In the genomic region with DNA sequence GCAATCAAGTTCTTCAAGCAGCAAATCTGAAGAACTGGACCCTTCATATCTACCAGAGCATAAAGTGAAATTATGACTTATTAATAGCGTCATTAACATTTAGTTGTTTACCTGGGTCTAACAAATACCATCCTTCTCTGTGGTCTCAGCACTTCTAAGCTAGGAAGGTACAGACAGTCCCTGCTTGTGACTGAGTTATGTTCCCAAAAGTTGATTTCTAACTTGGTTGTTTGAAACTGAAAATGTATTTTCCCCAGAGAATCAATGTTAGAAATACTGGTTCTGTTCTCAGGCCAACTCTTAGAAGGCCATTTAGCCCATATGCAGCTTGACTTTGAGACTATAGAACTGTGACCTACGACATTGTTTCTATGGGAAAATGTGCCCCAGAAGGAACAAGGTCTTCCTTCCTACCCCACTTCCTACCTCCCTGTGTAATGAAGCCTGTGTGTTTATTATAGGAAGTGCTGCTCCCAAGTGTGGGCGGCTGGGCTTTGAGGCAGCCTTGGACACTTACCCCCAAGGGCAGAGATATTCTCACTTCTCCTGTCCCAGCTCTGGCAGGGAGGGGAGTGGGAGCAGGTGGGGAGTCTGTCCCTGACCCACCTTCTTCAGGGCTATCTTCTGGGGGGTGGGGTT, we compare ENCODE assay signal across 9 cellular contexts. TPM values are rescaled to one million over a fixed set of nuclear protein-coding genes. Genes with fewer than 3 reads are reported as not detected.
A peak's percentile ranks its signal among the peaks of the same experiment; 100 is the strongest.
DNase-seq lines count a peak whose midpoint lies in the region; ATAC-seq, FAIRE-seq and TF ChIP-seq lines count a peak whose summit lies in the region.
"Had no signal": no experiment of that assay in that cellular context is flagged by ENCODE, and none has a peak within 500 bp of the region (broad histone marks: within the 10 kb centered on the region; RNA-seq: fewer than 3 reads in every experiment).

No MANE protein-coding gene starts in this region.

- H3K9me3 ChIP-seq in K562 (replicated peaks; ENCODE audit: control insufficient read depth, insufficient read depth, low read depth, low read length): no peaks in the 10 kb centered on the region

- no TSS peak for BruUV-seq in K562 (replicated peaks; lab: Mats Ljungman, UMichigan)

- no peak overlapping the region for H3K4me3 ChIP-seq in K562
- no peak overlapping the region for H3K4me3 ChIP-seq in H7 (ENCODE audit: insufficient read depth, low read depth, low read length)

- H2AFZ ChIP-seq in K562 (ENCODE audit: low read depth, low read length): peak overlapping the region; percentile 93

- peak overlapping the region; percentile 56 for H3K27ac ChIP-seq in K562 (ENCODE audit: extremely low read depth, low read depth, low read length)

- TF ChIP-seq EP300 in K562 (IDR thresholded peaks at IDR 0.05; ENCODE audit: low read length): no peak

- H3K9ac ChIP-seq in K562 (ENCODE audit: insufficient read depth in 1 of 2, low read depth in 2 of 2, low read length in 2 of 2): peak overlapping the region; percentile 16 to 79; a peak in 3 of 4 replicates

- 42% methylated on average over 2 of the region's 3 CpGs for WGBS in K562 (ENCODE audit: insufficient coverage, low coverage, missing lambda C conversion rate)

- peaks cover 2% of the 10 kb centered on the region for H3K9me1 ChIP-seq in K562 (ENCODE audit: control insufficient read depth, insufficient read depth, low read length)

- H4K20me1 ChIP-seq in K562 (replicated peaks; ENCODE audit: control insufficient read depth, insufficient read depth, low read length): no peaks in the 10 kb centered on the region

- peak overlapping the region; percentile 26 for H3K4me2 ChIP-seq in K562 (ENCODE audit: insufficient read depth, low read length)

- peaks cover 10 to 50% of the 10 kb centered on the region in 2 experiments; a peak in 4 of 5 replicates for H3K4me1 ChIP-seq in K562 (replicated peaks in 1 of 2; ENCODE audit: control insufficient read depth in 2 of 2, insufficient read depth in 2 of 2, low read length in 2 of 2)

- H3K27me3 ChIP-seq in K562 (ENCODE audit: control insufficient read depth in 2 of 2, insufficient read depth in 2 of 2, low read length in 2 of 2): no peaks in the 10 kb centered on the region
- no peaks in the 10 kb centered on the region for H3K27me3 ChIP-seq in H7 (ENCODE audit: control insufficient read depth, insufficient read depth, low read length)

- POLR2A ChIA-PET in K562 (lab: Yijun Ruan, JAX): interaction anchor here (2.8 kb wide), 1 partner anchor 11 kb away, joined by 9 read pairs; a partner anchor contains a TSS

- in situ Hi-C loops in K562 (cut with MboI): no loop called here

- DNase-seq in DMS79 (lab: John Stamatoyannopoulos, UW): peak; percentile 41
- DNase-seq in K562 (ENCODE audit: extremely low read depth in 1 of 4, low spot score in 3 of 4): peak in 1 of 4 experiments; percentile 39
- DNase-seq in NCI-H446 (lab: John Stamatoyannopoulos, UW): no peak
- DNase-seq in H7: no peak
- DNase-seq in NCI-H2081 treated with DMSO at 0.1 percent for 48 hours (lab: John Stamatoyannopoulos, UW): no peak
- no peak for DNase-seq in NCI-H2171 treated with DMSO at 0.1 percent for 48 hours (lab: John Stamatoyannopoulos, UW)
- DNase-seq: NCI-H510A treated with DMSO at 0.1 percent for 48 hours had no signal

- no peak for FAIRE-seq in K562 (lab: Jason Lieb, UNC)

- ATAC-seq in GM19372 (IDR thresholded peaks at IDR 0.05; ENCODE audit: low read depth, unreplicated experiment) (peak; percentile 27), HG03095 (IDR thresholded peaks at IDR 0.05; ENCODE audit: unreplicated experiment) (peak; percentile 27), K562 (peak; percentile 19; the same call in 2 of the 3 replicates)

- TF ChIP-seq POLR2A in K562 (conservative IDR thresholded peaks at IDR 0.05): no peak

- CTCF ChIA-PET in K562 (lab: Yijun Ruan, JAX; ENCODE audit: low intra/inter-chr PET ratio): no interaction called here

- TF ChIP-seq CTCF in K562 (IDR thresholded peaks at IDR 0.05 in 2 of 3, conservative IDR thresholded peaks at IDR 0.05 in 1 of 3; ENCODE audit: insufficient read depth in 2 of 3, low read depth in 1 of 3, low read length in 3 of 3): no peak

- no peaks in the 10 kb centered on the region for H3K36me3 ChIP-seq in K562 (ENCODE audit: control insufficient read depth, insufficient read depth, low read length)
- no peaks in the 10 kb centered on the region for H3K36me3 ChIP-seq in H7 (replicated peaks; ENCODE audit: control insufficient read depth, insufficient read depth, low read length)

- intact Hi-C loops in K562 (cut with micrococcal nuclease): no loop called here

- no peaks in the 10 kb centered on the region for H3K79me2 ChIP-seq in K562 (ENCODE audit: control insufficient read depth, insufficient read depth, low read length)

- no peak for TF ChIP-seq RAD21 in K562 (CRISPR knock-in tag; conservative IDR thresholded peaks at IDR 0.05 in 1 of 2, IDR thresholded peaks at IDR 0.05 in 1 of 2)

TF ChIP-seq in K562, 482 proteins besides CTCF, POLR2A, EP300 and RAD21:
- TF ChIP-seq RBBP5 (IDR thresholded peaks at IDR 0.05; ENCODE audit: borderline replicate concordance, insufficient read depth, low read length, poor library complexity, severe bottlenecking) (peak; percentile 8), SRF (CRISPR knock-in tag; IDR thresholded peaks at IDR 0.05) (peak in 1 of 2 experiments; percentile 71; a peak in 1 of 4 replicates), ZFX (CRISPR knock-in tag; IDR thresholded peaks at IDR 0.05) (peak; percentile 13; the same call in 1 of the 2 replicates), EGR1 (conservative IDR thresholded peaks at IDR 0.05) (peak; percentile 68), KDM4B (IDR thresholded peaks at IDR 0.05; ENCODE audit: borderline replicate concordance in 2 of 2, low read depth in 1 of 2) (no peak), ZNF232 (CRISPR knock-in tag; IDR thresholded peaks at IDR 0.05) (no peak), ZNF589 (CRISPR knock-in tag; IDR thresholded peaks at IDR 0.05; ENCODE audit: low read depth) (peak; percentile 14; the same call in 1 of the 2 replicates), SPI1 (IDR thresholded peaks at IDR 0.05; ENCODE audit: borderline replicate concordance, low read depth, low read length) (peak; percentile 66; the same call in 1 of the 2 replicates)
TF ChIP-seq in K562: peak in this region for 6.

RNA-seq across cellular contexts. Expression of a gene that starts 12.2 kb away (rescaled TPM):
- 37.7 and 101 TPM in 2 replicates for total RNA-seq in K562 (2011; cell fraction: chromatin; rRNA removed; ENCODE audit: low replicate concordance)
- total RNA-seq in K562 (2011; cell fraction: nucleolus; rRNA removed): 11.5 and 15.7 TPM in 2 replicates
- total RNA-seq in K562 (2011; cell fraction: nucleoplasm; rRNA removed): 27.8 and 41.8 TPM in 2 replicates
- total RNA-seq in K562 (2014; rRNA removed) (49.9 and 51.2 TPM in 2 replicates), K562 (2014; rRNA removed; fragmentation: Illumina TruSeq; extraction: Trizol) (97.1 and 110 TPM in 2 replicates), K562 (2015; rRNA removed; fragmentation: Illumina TruSeq; extraction: Trizol) (76.3 and 81.5 TPM in 2 replicates), K562 (2021) (92.0 and 94.4 TPM in 2 replicates)
- polyA plus RNA-seq in K562 (2011; rRNA removed) (71.5 and 84.7 TPM in 2 replicates), K562 (2014; fragmentation: Illumina TruSeq; extraction: Trizol) (70.4 and 74.0 TPM in 2 replicates), K562 (2014; fragmentation: Nextera tagmentation; extraction: Ambion mirVana) (10 to 100 TPM; 28.5 to 30.8 TPM), K562 (2014; rRNA removed) (36.2 and 39.4 TPM in 2 replicates)
- 14.9 and 33.5 TPM in 2 replicates for polyA plus RNA-seq in K562 (2011; cell fraction: cytosol; rRNA removed)
- 13.7 and 24.3 TPM in 2 replicates for polyA plus RNA-seq in K562 (2011; cell fraction: nucleus; rRNA removed)
- 46.7 and 46.9 TPM in 2 replicates for polyA plus RNA-seq in K562 (2012)
- polyA minus RNA-seq in K562 (2011; rRNA and poly(A)+ RNA removed): 154 and 186 TPM in 2 replicates
- polyA minus RNA-seq in K562 (2011; cell fraction: cytosol; rRNA and poly(A)+ RNA removed): 51.0 and 52.9 TPM in 2 replicates
- polyA minus RNA-seq in K562 (2011; cell fraction: nucleus; rRNA and poly(A)+ RNA removed): 12.5 and 25.4 TPM in 2 replicates
- total RNA-seq in H7 (2014; rRNA removed; shearing (Covaris generic)): 77.0 and 83.7 TPM in 2 replicates

RNA-seq across cellular contexts. Expression of a gene that starts 35.2 kb away (rescaled TPM):
- total RNA-seq in K562 (2011; cell fraction: chromatin; rRNA removed; ENCODE audit: low replicate concordance): 11.5 and 34.7 TPM in 2 replicates
- total RNA-seq in K562 (2011; cell fraction: nucleolus; rRNA removed): 7.7 and 8.7 TPM in 2 replicates
- 18.7 and 25.7 TPM in 2 replicates for total RNA-seq in K562 (2011; cell fraction: nucleoplasm; rRNA removed)
- total RNA-seq in K562 (2014; rRNA removed): 33.4 and 37.9 TPM in 2 replicates
- total RNA-seq in K562 (2014; rRNA removed; fragmentation: Illumina TruSeq; extraction: Trizol): 40.9 and 44.1 TPM in 2 replicates
- total RNA-seq in K562 (2015; rRNA removed; fragmentation: Illumina TruSeq; extraction: Trizol): 42.5 and 44.0 TPM in 2 replicates
- total RNA-seq in K562 (2021): 19.2 and 19.6 TPM in 2 replicates
- 6.1 and 8.4 TPM in 2 replicates for polyA plus RNA-seq in K562 (2011; rRNA removed)
- polyA plus RNA-seq in K562 (2011; cell fraction: cytosol; rRNA removed): 0.76 and 2.3 TPM in 2 replicates
- 2.4 and 3.5 TPM in 2 replicates for polyA plus RNA-seq in K562 (2011; cell fraction: nucleus; rRNA removed)
- 15.7 and 29.5 TPM in 2 replicates for polyA plus RNA-seq in K562 (2012)
- polyA plus RNA-seq in K562 (2014; fragmentation: Illumina TruSeq; extraction: Trizol): 37.8 and 48.3 TPM in 2 replicates
- polyA plus RNA-seq in K562 (2014; fragmentation: Nextera tagmentation; extraction: Ambion mirVana): 10 to 100 TPM; 26.0 to 38.7 TPM
- 28.8 and 37.2 TPM in 2 replicates for polyA plus RNA-seq in K562 (2014; rRNA removed)
- 20.8 and 22.3 TPM in 2 replicates for polyA minus RNA-seq in K562 (2011; rRNA and poly(A)+ RNA removed)
- 4.6 and 5.0 TPM in 2 replicates for polyA minus RNA-seq in K562 (2011; cell fraction: cytosol; rRNA and poly(A)+ RNA removed)
- 3.5 and 7.9 TPM in 2 replicates for polyA minus RNA-seq in K562 (2011; cell fraction: nucleus; rRNA and poly(A)+ RNA removed)
- total RNA-seq in H7 (2014; rRNA removed; shearing (Covaris generic)): 15.1 and 26.9 TPM in 2 replicates
